In genomic region chr12:52856077-52856476, GRCh38 we compare ENCODE assay signal across 4 cellular contexts. TPM values are rescaled to one million over a fixed set of nuclear protein-coding genes. Genes with fewer than 3 reads are reported as not detected.
"Had no signal": no experiment of that assay in that cellular context is flagged by ENCODE, and none has a peak within 500 bp of the region (broad histone marks: within the 10 kb centered on the region; RNA-seq: fewer than 3 reads in every experiment).

No MANE protein-coding gene starts in this region.

RNA-seq across cellular contexts. Expression of gene KRT78, which starts 7.3 kb away (rescaled TPM):
- total RNA-seq: LHCN-M2, MCF 10A, NCI-H460 had no signal

RNA-seq across cellular contexts. Expression of gene KRT79, which starts 22.0 kb away (rescaled TPM):
- total RNA-seq: LHCN-M2, M059J, MCF 10A, NCI-H460 had no signal

RNA-seq across cellular contexts. Expression of gene KRT4, which starts 42.2 kb away (rescaled TPM):
- total RNA-seq: LHCN-M2, M059J, MCF 10A, NCI-H460 had no signal

RNA-seq across cellular contexts. Expression of gene KRT8, which starts 48.8 kb away (rescaled TPM):
- total RNA-seq: LHCN-M2 had no signal
